In the genomic region with DNA sequence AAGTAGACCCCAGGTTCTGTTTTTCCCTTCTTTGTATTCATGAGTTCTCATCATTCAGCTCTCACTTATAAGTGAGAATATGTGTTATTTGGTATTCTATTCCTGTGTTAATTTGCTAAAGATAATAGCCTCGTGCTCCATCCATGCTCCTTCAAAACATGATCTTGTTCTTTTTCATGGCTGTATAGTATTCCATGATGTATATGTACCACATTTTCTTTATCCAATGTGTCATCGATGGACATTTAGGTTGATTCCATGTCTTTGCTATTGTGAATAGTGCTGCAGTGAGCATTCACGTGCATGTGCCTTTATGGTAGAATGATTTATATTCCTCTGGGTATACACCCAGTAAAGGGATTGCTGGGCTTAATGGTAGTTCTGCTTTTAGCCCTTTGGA, we compare ENCODE assay signal across 4 cellular contexts.
TF ChIP-seq lines count a peak whose summit lies in the region.

No MANE protein-coding gene starts in this region.

TF ChIP-seq in HEK293, 187 proteins besides CTCF, POLR2A, EP300 and RAD21:
- peak; percentile 84 for TF ChIP-seq ZNF146 (tag by site-specific recombination; IDR thresholded peaks at IDR 0.05)
- TF ChIP-seq, protein P1, sequence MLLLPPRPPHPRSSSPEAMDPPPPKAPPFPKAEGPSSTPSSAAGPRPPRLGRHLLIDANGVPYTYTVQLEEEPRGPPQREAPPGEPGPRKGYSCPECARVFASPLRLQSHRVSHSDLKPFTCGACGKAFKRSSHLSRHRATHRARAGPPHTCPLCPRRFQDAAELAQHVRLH (tag by site-specific recombination; IDR thresholded peaks at IDR 0.05) = 0 out of 2 replicates have a peak, but pooled peaks have one; percentile 13

TF ChIP-seq in SK-N-SH treated with all-trans-retinoic acid at 6 μM for 48 hours, 23 proteins besides CTCF, POLR2A, EP300 and RAD21:
- peak; percentile 78 for TF ChIP-seq ZNF8 (CRISPR knock-in tag; IDR thresholded peaks at IDR 0.05)

TF ChIP-seq in K562, 482 proteins besides CTCF, POLR2A, EP300 and RAD21:
- TF ChIP-seq RBM25 (IDR thresholded peaks at IDR 0.05; ENCODE audit: low read depth, low read length, severe bottlenecking) = peak; percentile 42
- TF ChIP-seq ZNF146 (CRISPR knock-in tag; IDR thresholded peaks at IDR 0.05; ENCODE audit: unreplicated experiment) = peak; percentile 85

TF ChIP-seq in H1, 55 proteins besides CTCF, POLR2A, EP300 and RAD21:
- TF ChIP-seq KDM1A (IDR thresholded peaks at IDR 0.05; ENCODE audit: borderline replicate concordance, low read length) = peak; percentile 45; the same call in 1 of the 2 replicates
